Comparison of ENCODE assay signal across 28 cellular contexts in genomic region chr10:89503151-89503550, GRCh38. TPM values are rescaled to one million over a fixed set of nuclear protein-coding genes. Genes with fewer than 3 reads are reported as not detected.
"Had no signal": no experiment of that assay in that cellular context is flagged by ENCODE, and none has a peak within 500 bp of the region (broad histone marks: within the 10 kb centered on the region; RNA-seq: fewer than 3 reads in every experiment).

No MANE protein-coding gene starts in this region.

- H3K27me3 ChIP-seq: sigmoid colon, upper lobe of left lung had no signal

- H3K4me3 ChIP-seq: sigmoid colon, spleen, thoracic aorta, upper lobe of left lung had no signal

- H3K9me3 ChIP-seq: sigmoid colon, spleen, thoracic aorta, upper lobe of left lung had no signal

- H3K9me3 Mint-ChIP-seq: activated CD4-positive, alpha-beta memory T cell treated with anti-CD3 and anti-CD28 coated beads for 36 hours; activated naive CD4-positive, alpha-beta T cell treated with anti-CD3 and anti-CD28 coated beads for 36 hours; activated T-cell treated with anti-CD3 and anti-CD28 coated beads, Interleukin-2, amount 50 U/mL, for 72 hours had no signal

- H3K27me3 Mint-ChIP-seq: T-helper 17 cell had no signal

- H3K36me3 ChIP-seq: sigmoid colon, spleen, thoracic aorta, upper lobe of left lung had no signal

- H3K27ac Mint-ChIP-seq: activated CD4-positive, alpha-beta memory T cell treated with anti-CD3 and anti-CD28 coated beads for 36 hours; activated naive CD4-positive, alpha-beta T cell treated with anti-CD3 and anti-CD28 coated beads for 36 hours; activated T-cell treated with anti-CD3 and anti-CD28 coated beads, Interleukin-2, amount 50 U/mL, for 72 hours; T-helper 17 cell had no signal

- FAIRE-seq: colon had no signal

- DNase-seq: activated CD4-positive, alpha-beta T cell treated with anti-CD3 and anti-CD28 coated beads for 4 hours; activated CD4-positive, CD25-positive, alpha-beta regulatory T cell; activated effector memory CD4-positive, alpha-beta T cell treated with Interleukin-2 at 50 U/mL for 16 hours; activated T-cell treated with anti-CD3 and anti-CD28 coated beads, Interleukin-2, amount 50 U/mL, for 72 hours; anterior cingulate cortex; central memory CD4-positive, alpha-beta T cell; effector memory CD4-positive, alpha-beta T cell; foreskin melanocyte; glutamatergic neuron; hypothalamus; mesenchymal stem cell; nephron progenitor cell; sigmoid colon; spleen; stimulated activated CD4-positive, alpha-beta T cell treated with anti-CD3 and anti-CD28 coated beads, Interleukin-4, amount 100 ng/mL, for 1 hour; stimulated activated naive CD4-positive, alpha-beta T cell; SW 1271; T-helper 17 cell; upper lobe of left lung had no signal

- H3K36me3 Mint-ChIP-seq: activated CD4-positive, alpha-beta memory T cell treated with anti-CD3 and anti-CD28 coated beads for 36 hours; brain had no signal

- H3K4me1 ChIP-seq: parathyroid adenoma, sigmoid colon, spleen, upper lobe of left lung had no signal

- ATAC-seq: activated T-cell treated with anti-CD3 and anti-CD28 coated beads, Interleukin-2, amount 50 U/mL, for 72 hours; esophagus mucosa; T-helper 17 cell had no signal

- H3K9ac ChIP-seq: parathyroid adenoma had no signal

- H3K4me1 Mint-ChIP-seq: brain, T-helper 17 cell had no signal

- H3K4me3 Mint-ChIP-seq: activated CD4-positive, alpha-beta memory T cell treated with anti-CD3 and anti-CD28 coated beads for 36 hours; activated naive CD4-positive, alpha-beta T cell treated with anti-CD3 and anti-CD28 coated beads for 36 hours; activated T-cell treated with anti-CD3 and anti-CD28 coated beads, Interleukin-2, amount 50 U/mL, for 72 hours; brain; nephron progenitor cell; T-helper 17 cell had no signal

- H3K79me2 ChIP-seq: parathyroid adenoma had no signal

- H2AFZ ChIP-seq: parathyroid adenoma had no signal

- H3K27ac ChIP-seq: parathyroid adenoma, sigmoid colon, spleen, thoracic aorta, upper lobe of left lung had no signal

RNA-seq across cellular contexts. Expression of gene SLC16A12, which starts 32.2 kb away (rescaled TPM):
- total RNA-seq: activated CD4-positive, alpha-beta memory T cell treated with anti-CD3 and anti-CD28 coated beads for 36 hours; activated naive CD4-positive, alpha-beta T cell treated with anti-CD3 and anti-CD28 coated beads for 36 hours; activated T-cell treated with anti-CD3 and anti-CD28 coated beads, Interleukin-2, amount 50 U/mL, for 72 hours; dermis microvascular lymphatic vessel endothelial cell; mononuclear cell; T-helper 17 cell had no signal
